ENCODE assay signal across 8 cellular contexts in genomic region chr14:68787235-68787727, GRCh38. TPM values are rescaled to one million over a fixed set of nuclear protein-coding genes. Genes with fewer than 3 reads are reported as not detected.
DNase-seq lines count a peak whose midpoint lies in the region; ATAC-seq and TF ChIP-seq lines count a peak whose summit lies in the region.

No MANE protein-coding gene starts in this region.

- peak overlapping the region; percentile 40 for H3K4me2 ChIP-seq in parathyroid adenoma (ENCODE audit: low read length)

- ATAC-seq in esophagus mucosa: peak; percentile 9
- no peak for ATAC-seq in HG03280 (IDR thresholded peaks at IDR 0.05; ENCODE audit: unreplicated experiment)
- no peak for ATAC-seq in GM19397 (IDR thresholded peaks at IDR 0.05; ENCODE audit: unreplicated experiment)
- ATAC-seq in HG02588 (IDR thresholded peaks at IDR 0.05; ENCODE audit: unreplicated experiment): no peak

- in situ Hi-C loops in G401 (cut with HindIII; ENCODE audit: low sequenced_read_pairs): no loop called here

- no peaks in the 10 kb centered on the region for H3K9me3 ChIP-seq in parathyroid adenoma (ENCODE audit: control insufficient read depth, low read length)

- peaks cover 9% of the 10 kb centered on the region for H3K36me3 ChIP-seq in parathyroid adenoma (ENCODE audit: control insufficient read depth, insufficient read depth, low read length)

- DNase-seq in G401 (ENCODE audit: low spot score) (peak; percentile 37), NOMO-1 treated with DMSO at 0.1 percent for 48 hours (lab: John Stamatoyannopoulos, UW; ENCODE audit: unreplicated experiment) (no peak)
- peak; percentile 49 for DNase-seq in activated CD4-positive, alpha-beta T cell treated with anti-CD3 and anti-CD28 coated beads for 48 hours

- no peaks in the 10 kb centered on the region for H3K27me3 ChIP-seq in parathyroid adenoma (ENCODE audit: control insufficient read depth, insufficient read depth, low read length)

- H2AFZ ChIP-seq in parathyroid adenoma: no peak overlapping the region

- TF ChIP-seq CTCF in parathyroid adenoma (IDR thresholded peaks at IDR 0.05): no peak

- peak overlapping the region; percentile 22 for H3K27ac ChIP-seq in parathyroid adenoma

- H3K4me1 ChIP-seq in parathyroid adenoma: no peaks in the 10 kb centered on the region

- peaks cover 2% of the 10 kb centered on the region for H3K79me2 ChIP-seq in parathyroid adenoma

- peak overlapping the region; percentile 27 for H3K4me3 ChIP-seq in parathyroid adenoma (ENCODE audit: low read depth, low read length)

- H3K9ac ChIP-seq in parathyroid adenoma: no peak overlapping the region

RNA-seq across cellular contexts. Expression of gene ZFP36L1, which starts 5.6 kb away (rescaled TPM):
- total RNA-seq in G401 (2014; rRNA removed; shearing (Covaris generic)): 7.8 and 28.6 TPM in 2 replicates
- 151 TPM for total RNA-seq in esophagus mucosa
